8 cellular contexts compared by ENCODE assay signal in the genomic region with DNA sequence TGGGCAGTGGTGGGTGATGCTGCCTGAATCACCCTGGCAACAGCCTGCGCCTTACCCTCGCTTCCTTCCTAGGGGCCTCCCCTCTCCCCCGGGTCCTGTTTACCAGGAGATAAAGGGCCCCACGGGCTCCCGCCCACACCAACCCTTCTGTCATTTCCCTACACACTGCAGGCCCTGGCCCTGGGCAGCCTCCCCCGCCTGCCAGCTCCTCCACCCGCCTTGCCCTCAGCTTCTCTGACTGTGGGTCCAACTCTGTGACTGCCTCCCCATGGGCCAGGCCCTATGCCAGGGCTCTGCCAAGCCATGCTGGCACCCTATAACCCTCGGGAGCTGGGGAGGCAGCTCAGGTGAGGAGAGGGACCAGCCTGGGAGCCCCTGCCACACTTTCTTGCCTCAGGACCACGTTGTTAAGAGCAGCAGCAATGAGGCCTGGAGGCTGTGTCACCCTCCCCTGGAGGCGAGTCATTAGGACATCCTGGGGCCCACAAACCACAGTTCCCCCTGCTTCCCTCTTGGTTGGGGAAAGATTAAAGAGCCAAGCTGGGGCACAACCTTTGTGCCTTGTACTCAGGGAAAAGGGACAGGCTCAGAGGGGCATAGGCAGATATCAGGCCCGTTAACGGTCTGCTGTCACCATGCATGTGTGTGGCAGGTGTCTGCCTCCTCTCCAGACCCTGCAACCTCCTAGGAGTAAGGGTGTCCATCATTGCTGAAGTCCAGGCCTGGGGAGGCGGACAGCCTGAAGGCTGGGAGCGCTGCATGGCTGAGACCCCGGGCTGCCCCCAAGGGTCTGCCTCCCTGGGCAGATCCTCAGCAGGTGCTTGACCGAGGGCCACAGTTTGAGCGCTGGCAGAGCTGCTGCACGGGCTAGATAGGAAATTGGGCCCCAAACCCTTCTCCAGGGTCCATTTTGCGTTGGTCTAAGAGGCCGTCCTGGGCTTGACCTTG. TPM values are rescaled to one million over a fixed set of nuclear protein-coding genes. Genes with fewer than 3 reads are reported as not detected.
DNase-seq lines count a peak whose midpoint lies in the region; ATAC-seq and TF ChIP-seq lines count a peak whose summit lies in the region.

No MANE protein-coding gene starts in this region.

- peaks cover 0 to 35% (median 21%) of the 10 kb centered on the region in 4 donors for H3K4me1 Mint-ChIP-seq in CD4-positive, CD25-positive, alpha-beta regulatory T cell

- intact Hi-C loops in lower lobe of right lung (cut with DNase I) (no loop called here), upper lobe of right lung (cut with DNase I) (no loop called here)

- H3K9me3 Mint-ChIP-seq in CD4-positive, CD25-positive, alpha-beta regulatory T cell = peaks cover 0 to 4% (median 0%) of the 10 kb centered on the region in 7 donors

- H3K36me3 ChIP-seq in CD4-positive, CD25-positive, alpha-beta regulatory T cell (ENCODE audit: control insufficient read depth, insufficient read depth, low read length) = peaks cover 4% of the 10 kb centered on the region
- H3K36me3 ChIP-seq in lower lobe of right lung (peaks cover 26% of the 10 kb centered on the region), upper lobe of right lung (peaks cover 24% of the 10 kb centered on the region)

- DNase-seq in CD4-positive, CD25-positive, alpha-beta regulatory T cell = peak in 1 of 3 donors; percentile 59
- DNase-seq in KBM-7 = peak; percentile 77
- DNase-seq in activated CD8-positive, alpha-beta memory T cell treated with anti-CD3 and anti-CD28 coated beads, Interleukin-2, amount 50 U/mL, for 48 hours = peak; percentile 79
- peak; percentile 59 for DNase-seq in lower lobe of right lung
- peak; percentile 72 for DNase-seq in upper lobe of right lung
- no peak for DNase-seq in HCEC 1CT
- no peak for DNase-seq in glomerular visceral epithelial cell (ENCODE audit: extremely low spot score)

- ATAC-seq in CD4-positive, CD25-positive, alpha-beta regulatory T cell (ENCODE audit: low read depth in 2 of 2) = peak in 1 of 2 donors; percentile 3
- ATAC-seq in lower lobe of right lung (no peak), upper lobe of right lung (peak; percentile 3), HG02642 (IDR thresholded peaks at IDR 0.05; ENCODE audit: poor library complexity, unreplicated experiment) (no peak)

- no peaks in the 10 kb centered on the region for H3K27me3 Mint-ChIP-seq in CD4-positive, CD25-positive, alpha-beta regulatory T cell

- no peaks in the 10 kb centered on the region for H3K9me3 ChIP-seq in CD4-positive, CD25-positive, alpha-beta regulatory T cell (ENCODE audit: control insufficient read depth in 2 of 2, low read length in 2 of 2)
- H3K9me3 ChIP-seq in lower lobe of right lung = no peaks in the 10 kb centered on the region
- H3K9me3 ChIP-seq in upper lobe of right lung = no peaks in the 10 kb centered on the region

- H3K4me3 ChIP-seq in CD4-positive, CD25-positive, alpha-beta regulatory T cell (ENCODE audit: low read depth, low read length) = no peak overlapping the region
- H3K4me3 ChIP-seq in lower lobe of right lung = no peak overlapping the region
- H3K4me3 ChIP-seq in upper lobe of right lung = no peak overlapping the region

- H3K36me3 Mint-ChIP-seq in CD4-positive, CD25-positive, alpha-beta regulatory T cell = peaks cover 10% of the 10 kb centered on the region

- H3K27ac Mint-ChIP-seq in CD4-positive, CD25-positive, alpha-beta regulatory T cell = peak overlapping the region; percentile 43 to 91 (median 87)

- H3K27ac ChIP-seq in CD4-positive, CD25-positive, alpha-beta regulatory T cell (ENCODE audit: insufficient read depth, low read length, poor library complexity, severe bottlenecking) = no peak overlapping the region
- H3K27ac ChIP-seq in lower lobe of right lung (peak overlapping the region; percentile 56), upper lobe of right lung (peak overlapping the region; percentile 11)

- TF ChIP-seq CTCF in lower lobe of right lung (IDR thresholded peaks at IDR 0.05) (no peak), upper lobe of right lung (IDR thresholded peaks at IDR 0.05) (no peak)

- in situ Hi-C loops in KBM-7 (cut with MboI; ENCODE audit: low pct_unique_long_range_greater_than_20kb, low sequenced_read_pairs) = no loop called here

- H3K27me3 ChIP-seq in CD4-positive, CD25-positive, alpha-beta regulatory T cell (ENCODE audit: control insufficient read depth, insufficient read depth, low read length) = no peaks in the 10 kb centered on the region
- H3K27me3 ChIP-seq in lower lobe of right lung (ENCODE audit: low read depth) (no peaks in the 10 kb centered on the region), upper lobe of right lung (no peaks in the 10 kb centered on the region)

- H3K4me3 Mint-ChIP-seq in CD4-positive, CD25-positive, alpha-beta regulatory T cell = peak overlapping the region; percentile 66 to 96 (median 88)

- peaks cover 34% of the 10 kb centered on the region for H3K4me1 ChIP-seq in CD4-positive, CD25-positive, alpha-beta regulatory T cell (ENCODE audit: control insufficient read depth, insufficient read depth, low read length, poor library complexity, severe bottlenecking)
- H3K4me1 ChIP-seq in lower lobe of right lung (peaks cover 54% of the 10 kb centered on the region), upper lobe of right lung (peaks cover 32% of the 10 kb centered on the region)

RNA-seq across cellular contexts. Expression of a gene that starts 2.7 kb away (rescaled TPM):
- total RNA-seq in CD4-positive, CD25-positive, alpha-beta regulatory T cell = 134 TPM
- 10 to 100 TPM; 11.9 to 18.0 (median 13.8) TPM for polyA plus RNA-seq in CD4-positive, CD25-positive, alpha-beta regulatory T cell
- total RNA-seq in lower lobe of right lung = 105 TPM
- 118 TPM for total RNA-seq in upper lobe of right lung

RNA-seq across cellular contexts. Expression of a gene that starts 10.1 kb away (rescaled TPM):
- total RNA-seq in CD4-positive, CD25-positive, alpha-beta regulatory T cell = 2.8 TPM
- 1 to 10 TPM in 2 of 4 donors, under 1 TPM in 2; 0.48 to 4.3 (median 1.3) TPM for polyA plus RNA-seq in CD4-positive, CD25-positive, alpha-beta regulatory T cell
- total RNA-seq in lower lobe of right lung = 20.1 TPM
- 22.6 TPM for total RNA-seq in upper lobe of right lung

RNA-seq across cellular contexts. Expression of a gene that starts 16.8 kb away (rescaled TPM):
- total RNA-seq in CD4-positive, CD25-positive, alpha-beta regulatory T cell = 615 TPM
- 100 to 1,000 TPM; 219 to 283 (median 237) TPM for polyA plus RNA-seq in CD4-positive, CD25-positive, alpha-beta regulatory T cell
- total RNA-seq in lower lobe of right lung (450 TPM), upper lobe of right lung (501 TPM)

RNA-seq across cellular contexts. Expression of a gene that starts 54.7 kb away (rescaled TPM):
- 46.4 TPM for total RNA-seq in CD4-positive, CD25-positive, alpha-beta regulatory T cell
- polyA plus RNA-seq in CD4-positive, CD25-positive, alpha-beta regulatory T cell = 10 to 100 TPM; 10.2 to 18.5 (median 17.2) TPM
- total RNA-seq in lower lobe of right lung (25.0 TPM), upper lobe of right lung (25.4 TPM)

Comparison
In these comparisons a context has a peak if more than half of its experiments do, and no peak if none do; other contexts are left out.
1. DNase-seq: peak in KBM-7 (single experiment), activated CD8-positive, alpha-beta memory T cell treated with anti-CD3 and anti-CD28 coated beads, Interleukin-2, amount 50 U/mL, for 48 hours (single experiment), lower lobe of right lung (single experiment) and upper lobe of right lung (single experiment); none in HCEC 1CT (single experiment) and glomerular visceral epithelial cell (single experiment).